In the genomic region with DNA sequence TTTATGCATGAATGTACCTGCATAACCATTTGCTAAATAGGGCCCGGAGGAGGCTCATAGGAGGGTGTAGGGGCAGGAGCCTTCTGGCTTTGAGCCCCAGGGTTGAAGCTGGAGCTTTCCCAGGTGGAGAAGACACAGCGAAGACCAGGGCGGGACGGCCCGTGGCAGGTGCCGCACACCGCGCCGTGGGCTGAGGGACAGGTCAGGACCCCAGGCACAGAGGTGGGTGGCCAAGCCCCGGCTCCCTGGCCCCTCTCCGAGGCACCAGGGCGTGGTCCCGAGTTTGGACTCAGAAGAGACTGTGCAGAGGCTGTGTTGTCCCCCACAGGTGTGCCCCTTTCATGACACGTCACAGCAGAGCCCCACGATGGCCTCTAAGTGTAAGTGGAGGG, we compare ENCODE assay signal across 7 cellular contexts. TPM values are rescaled to one million over a fixed set of nuclear protein-coding genes. Genes with fewer than 3 reads are reported as not detected.
DNase-seq lines count a peak whose midpoint lies in the region; ATAC-seq and TF ChIP-seq lines count a peak whose summit lies in the region.

No MANE protein-coding gene starts in this region.

- peak overlapping the region; percentile 18 for H3K4me3 ChIP-seq in fibroblast of villous mesenchyme (ENCODE audit: low read depth, low read length)
- peak overlapping the region; percentile 31 to 61 for H3K4me3 ChIP-seq in stomach smooth muscle (ENCODE audit: low read length in 2 of 2)

- no peaks in the 10 kb centered on the region for H3K36me3 ChIP-seq in stomach smooth muscle (ENCODE audit: control insufficient read depth in 2 of 2, insufficient read depth in 2 of 2, low read length in 2 of 2)

- H3K27me3 ChIP-seq in stomach smooth muscle (ENCODE audit: control insufficient read depth in 1 of 2, insufficient read depth in 2 of 2, low read length in 2 of 2), result no peaks in the 10 kb centered on the region

- ATAC-seq in GM21529 (IDR thresholded peaks at IDR 0.05; ENCODE audit: unreplicated experiment) (peak; percentile 19), HG02852 (IDR thresholded peaks at IDR 0.05; ENCODE audit: unreplicated experiment) (no peak), HG03175 (IDR thresholded peaks at IDR 0.05; ENCODE audit: unreplicated experiment) (no peak)

- peaks cover 18% of the 10 kb centered on the region for H3K4me1 ChIP-seq in stomach smooth muscle (ENCODE audit: control insufficient read depth, insufficient read depth, low read length)

- TF ChIP-seq CTCF in LNCAP (IDR thresholded peaks at IDR 0.05), result peak; percentile 28; the same call in 1 of the 2 replicates
- no peak for TF ChIP-seq CTCF in fibroblast of villous mesenchyme (IDR thresholded peaks at IDR 0.05; ENCODE audit: insufficient read depth, low read depth, low read length)

- H3K9me3 ChIP-seq in stomach smooth muscle (ENCODE audit: control insufficient read depth in 2 of 2, low read length in 2 of 2), result no peaks in the 10 kb centered on the region

- DNase-seq in fibroblast of villous mesenchyme (ENCODE audit: low read depth) (no peak), C1 segment of cervical spinal cord (lab: John Stamatoyannopoulos, UW) (no peak)

- H3K9ac ChIP-seq in stomach smooth muscle (ENCODE audit: low read length in 2 of 2), result peak overlapping the region in 1 of 2 donors; percentile 51

- H3K27ac ChIP-seq in stomach smooth muscle (ENCODE audit: low read length), result no peak overlapping the region

RNA-seq across cellular contexts. Expression of a gene that starts 56.5 kb away (rescaled TPM):
- 8.2 and 12.9 TPM in 2 replicates for total RNA-seq in fibroblast of villous mesenchyme
